ENCODE assay signal across 14 cellular contexts in genomic region chr10:17101910-17102266, GRCh38.
"Had no signal": no experiment of that assay in that cellular context is flagged by ENCODE, and none has a peak within 500 bp of the region (broad histone marks: within the 10 kb centered on the region; RNA-seq: fewer than 3 reads in every experiment).

No MANE protein-coding gene starts in this region.

- DNase-seq: activated CD4-positive, alpha-beta T cell treated with anti-CD3 and anti-CD28 coated beads, Interleukin-2, amount 10 ng/mL, durations not matched to agents 7 days and 5 days; activated CD4-positive, CD25-positive, alpha-beta regulatory T cell; activated naive CD4-positive, alpha-beta T cell treated with anti-CD3 and anti-CD28 coated beads for 36 hours; activated T-cell treated with anti-CD3 and anti-CD28 coated beads for 4 hours; naive thymus-derived CD4-positive, alpha-beta T cell; psoas muscle; stimulated activated CD4-positive, alpha-beta T cell treated with anti-CD3 and anti-CD28 coated beads, Interleukin-15, amount 100 ng/mL, for 24 hours; stimulated activated CD4-positive, alpha-beta T cell treated with anti-CD3 and anti-CD28 coated beads, Interleukin-4, amount 100 ng/mL, for 24 hours had no signal

- H3K36me3 ChIP-seq: thoracic aorta had no signal

- H3K9me3 Mint-ChIP-seq: central memory CD8-positive, alpha-beta T cell; dendritic cell treated with granulocyte-macrophage colony-stimulating factor and Interleukin-4, amounts not matched to agents 40 ng/mL and 50 ng/mL, for 4 days; stimulated activated naive CD8-positive, alpha-beta T cell treated with anti-CD3 and anti-CD28 coated beads, Interleukin-15, Interleukin-2, amounts not matched to agents 100 ng/mL and 50 ng/mL, for 24 hours had no signal

- H3K4me1 ChIP-seq: psoas muscle had no signal

- H3K4me3 ChIP-seq: psoas muscle, thoracic aorta had no signal

- H3K4me1 Mint-ChIP-seq: activated CD4-positive, alpha-beta T cell treated with anti-CD3 and anti-CD28 coated beads, Interleukin-2, amount 10 ng/mL, durations not matched to agents 7 days and 5 days; activated T-helper 17 cell treated with anti-CD3 and anti-CD28 coated beads, Interleukin-2, amount 50 U/mL, for 72 hours; central memory CD8-positive, alpha-beta T cell had no signal

- H3K27ac ChIP-seq: psoas muscle had no signal

- H3K27ac Mint-ChIP-seq: activated CD4-positive, alpha-beta T cell treated with anti-CD3 and anti-CD28 coated beads, Interleukin-2, amount 10 ng/mL, durations not matched to agents 7 days and 5 days; activated naive CD4-positive, alpha-beta T cell treated with anti-CD3 and anti-CD28 coated beads for 36 hours; activated T-helper 17 cell treated with anti-CD3 and anti-CD28 coated beads, Interleukin-2, amount 50 U/mL, for 72 hours; dendritic cell treated with granulocyte-macrophage colony-stimulating factor and Interleukin-4, amounts not matched to agents 40 ng/mL and 50 ng/mL, for 4 days; stimulated activated naive CD8-positive, alpha-beta T cell treated with anti-CD3 and anti-CD28 coated beads, Interleukin-15, Interleukin-2, amounts not matched to agents 100 ng/mL and 50 ng/mL, for 24 hours had no signal

- H3K27me3 Mint-ChIP-seq: activated CD4-positive, alpha-beta T cell treated with anti-CD3 and anti-CD28 coated beads, Interleukin-2, amount 10 ng/mL, durations not matched to agents 7 days and 5 days; activated T-helper 17 cell treated with anti-CD3 and anti-CD28 coated beads, Interleukin-2, amount 50 U/mL, for 72 hours; central memory CD8-positive, alpha-beta T cell; dendritic cell treated with granulocyte-macrophage colony-stimulating factor and Interleukin-4, amounts not matched to agents 40 ng/mL and 50 ng/mL, for 4 days; naive thymus-derived CD4-positive, alpha-beta T cell; stimulated activated naive CD8-positive, alpha-beta T cell treated with anti-CD3 and anti-CD28 coated beads, Interleukin-15, Interleukin-2, amounts not matched to agents 100 ng/mL and 50 ng/mL, for 24 hours had no signal

- ATAC-seq: activated T-helper 17 cell treated with anti-CD3 and anti-CD28 coated beads, Interleukin-2, amount 50 U/mL, for 72 hours; esophagus mucosa; naive thymus-derived CD4-positive, alpha-beta T cell; psoas muscle had no signal

- H3K9me3 ChIP-seq: psoas muscle, thoracic aorta had no signal

- H3K4me3 Mint-ChIP-seq: activated CD4-positive, alpha-beta T cell treated with anti-CD3 and anti-CD28 coated beads, Interleukin-2, amount 10 ng/mL, durations not matched to agents 7 days and 5 days; activated naive CD4-positive, alpha-beta T cell treated with anti-CD3 and anti-CD28 coated beads for 36 hours; activated T-helper 17 cell treated with anti-CD3 and anti-CD28 coated beads, Interleukin-2, amount 50 U/mL, for 72 hours; central memory CD8-positive, alpha-beta T cell; dendritic cell treated with granulocyte-macrophage colony-stimulating factor and Interleukin-4, amounts not matched to agents 40 ng/mL and 50 ng/mL, for 4 days; naive thymus-derived CD4-positive, alpha-beta T cell; stimulated activated naive CD8-positive, alpha-beta T cell treated with anti-CD3 and anti-CD28 coated beads, Interleukin-15, Interleukin-2, amounts not matched to agents 100 ng/mL and 50 ng/mL, for 24 hours had no signal
